ENCODE assay signal across 9 cellular contexts in genomic region chr4:85475631-85476233, GRCh38. TPM values are rescaled to one million over a fixed set of nuclear protein-coding genes. Genes with fewer than 3 reads are reported as not detected.
A peak's percentile ranks its signal among the peaks of the same experiment; 100 is the strongest.
DNase-seq lines count a peak whose midpoint lies in the region; ATAC-seq and TF ChIP-seq lines count a peak whose summit lies in the region.
"Had no signal": no experiment of that assay in that cellular context is flagged by ENCODE, and none has a peak within 500 bp of the region (broad histone marks: within the 10 kb centered on the region; RNA-seq: fewer than 3 reads in every experiment).

No MANE protein-coding gene starts in this region.

- no peak for ATAC-seq in natural killer cell treated with Interleukin-12 subunit alpha and Interleukin-12 subunit beta and Interleukin-15 and Interleukin-18, amount 100 ng/mL, for 72 hours

- peaks cover 4% of the 10 kb centered on the region for H3K9me3 Mint-ChIP-seq in natural killer cell treated with Interleukin-12 subunit alpha and Interleukin-12 subunit beta and Interleukin-15 and Interleukin-18, amount 100 ng/mL, for 72 hours
- H3K9me3 Mint-ChIP-seq: activated naive CD8-positive, alpha-beta T cell treated with anti-CD3 and anti-CD28 coated beads, Interleukin-2, amount 10 ng/mL, durations not matched to agents 7 days and 5 days had no signal

- no peaks in the 10 kb centered on the region for H3K4me1 ChIP-seq in testis

- no peak for TF ChIP-seq CTCF in astrocyte of the cerebellum (IDR thresholded peaks at IDR 0.05; ENCODE audit: low read depth, low read length, missing control alignments)
- TF ChIP-seq CTCF in testis (IDR thresholded peaks at IDR 0.05), result no peak

- H3K4me3 ChIP-seq in astrocyte of the cerebellum (ENCODE audit: low read depth, low read length) (peak overlapping the region; percentile 60), iPS-18c (ENCODE audit: insufficient read depth, low read depth, low read length) (peak overlapping the region; percentile 61), testis (peak overlapping the region; percentile 48 to 64)

- intact Hi-C loops in testis (cut with DNase I; ENCODE audit: low total_unique reads), result no loop called here

- no peak overlapping the region for H3K4me3 Mint-ChIP-seq in natural killer cell treated with Interleukin-12 subunit alpha and Interleukin-12 subunit beta and Interleukin-15 and Interleukin-18, amount 100 ng/mL, for 72 hours

- H3K4me1 Mint-ChIP-seq in natural killer cell treated with Interleukin-12 subunit alpha and Interleukin-12 subunit beta and Interleukin-15 and Interleukin-18, amount 100 ng/mL, for 72 hours (ENCODE audit: low read depth in 2 of 2), result no peaks in the 10 kb centered on the region

- WGBS in testis, 2 donors, result 6 to 7% methylated on average over 11 to 14 of the region's 21 CpGs

- H3K27me3 ChIP-seq in testis, result no peaks in the 10 kb centered on the region

- peak; percentile 35 for DNase-seq in DMS79 treated with DMSO at 0.1 percent for 48 hours (lab: John Stamatoyannopoulos, UW)
- DNase-seq in DMS79 (lab: John Stamatoyannopoulos, UW), result no peak
- no peak for DNase-seq in astrocyte of the cerebellum (ENCODE audit: low read depth)
- DNase-seq in testis, result no peak
- no peak for DNase-seq in natural killer cell treated with Interleukin-12 subunit alpha and Interleukin-12 subunit beta and Interleukin-15 and Interleukin-18, amount 100 ng/mL, for 72 hours (ENCODE audit: low spot score)
- DNase-seq in KBM-7, result no peak
- DNase-seq in GM19238 (ENCODE audit: insufficient read length, low spot score), result no peak

- in situ Hi-C loops in astrocyte of the cerebellum (cut with HindIII; ENCODE audit: low sequenced_read_pairs) (no loop called here), KBM-7 (cut with MboI; ENCODE audit: low pct_unique_long_range_greater_than_20kb, low sequenced_read_pairs) (no loop called here)

- no peak overlapping the region for H3K27ac ChIP-seq in testis

- peaks cover 0 to 3% of the 10 kb centered on the region in 2 donors for H3K27me3 Mint-ChIP-seq in natural killer cell treated with Interleukin-12 subunit alpha and Interleukin-12 subunit beta and Interleukin-15 and Interleukin-18, amount 100 ng/mL, for 72 hours

- H3K36me3 ChIP-seq in testis (ENCODE audit: low read depth, missing control alignments), result no peaks in the 10 kb centered on the region

- H3K9me3 ChIP-seq in iPS-18c (ENCODE audit: control insufficient read depth, insufficient read depth, low read length) (no peaks in the 10 kb centered on the region), testis (no peaks in the 10 kb centered on the region)

- TF ChIP-seq POLR2A in testis (IDR thresholded peaks at IDR 0.05), result no peak

- no peaks in the 10 kb centered on the region for H3K36me3 Mint-ChIP-seq in natural killer cell treated with Interleukin-12 subunit alpha and Interleukin-12 subunit beta and Interleukin-15 and Interleukin-18, amount 100 ng/mL, for 72 hours
- H3K36me3 Mint-ChIP-seq: activated naive CD8-positive, alpha-beta T cell treated with anti-CD3 and anti-CD28 coated beads, Interleukin-2, amount 10 ng/mL, durations not matched to agents 7 days and 5 days had no signal

- H3K27ac Mint-ChIP-seq in natural killer cell treated with Interleukin-12 subunit alpha and Interleukin-12 subunit beta and Interleukin-15 and Interleukin-18, amount 100 ng/mL, for 72 hours, result no peak overlapping the region
- H3K27ac Mint-ChIP-seq: activated naive CD8-positive, alpha-beta T cell treated with anti-CD3 and anti-CD28 coated beads, Interleukin-2, amount 10 ng/mL, durations not matched to agents 7 days and 5 days had no signal

RNA-seq across cellular contexts. Expression of gene ARHGAP24, which starts 0.8 kb away (rescaled TPM):
- 1 to 10 TPM; 5.7 to 9.4 TPM for total RNA-seq in testis
- 9.9 TPM for polyA plus RNA-seq in testis (ENCODE audit: insufficient read depth, low read depth, low replicate concordance)
- total RNA-seq in natural killer cell treated with Interleukin-12 subunit alpha and Interleukin-12 subunit beta and Interleukin-15 and Interleukin-18, amount 100 ng/mL, for 72 hours, result 1 to 10 TPM in 1 of 2 donors, not detected in 1; 1.0 TPM
